ENCODE assay signal across 24 cellular contexts in the genomic region with DNA sequence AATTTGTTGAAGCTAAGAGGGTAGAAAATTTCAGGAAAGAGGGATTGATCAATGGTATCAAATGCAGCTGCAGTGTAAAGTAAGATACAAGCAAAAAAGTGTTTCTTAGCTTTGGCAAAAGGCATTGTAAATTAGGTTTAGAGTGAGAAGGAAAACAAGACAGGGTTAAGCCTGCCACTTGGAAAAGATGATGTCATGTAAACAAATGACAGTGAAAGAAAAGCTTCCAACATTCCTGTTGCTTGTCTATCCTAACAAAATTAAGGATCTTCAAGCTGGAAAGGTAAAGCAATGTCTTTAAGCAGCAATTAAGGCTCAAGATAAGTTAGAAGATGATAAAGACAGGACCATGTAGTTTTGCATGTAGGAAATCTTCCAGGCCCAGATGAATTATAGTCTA.
DNase-seq lines count a peak whose midpoint lies in the region; ATAC-seq and TF ChIP-seq lines count a peak whose summit lies in the region.
"Had no signal": no experiment of that assay in that cellular context is flagged by ENCODE, and none has a peak within 500 bp of the region (broad histone marks: within the 10 kb centered on the region; RNA-seq: fewer than 3 reads in every experiment).

No MANE protein-coding gene starts in this region.

- no peak for ATAC-seq in foreskin keratinocyte
- ATAC-seq in stimulated activated naive B cell treated with anti-CD40 and anti-IgM and Interleukin-4, amounts not matched to agents 10 μg/mL and 1 μg/mL and 100 μg/mL, for 72 hours (replicated peaks): no peak
- ATAC-seq: A549 had no signal

- no peaks in the 10 kb centered on the region for H3K36me3 ChIP-seq in SJSA1
- H3K36me3 ChIP-seq: BLaER1 treated with 17β-estradiol and CSF1 and Interleukin-3, amounts not matched to agents 10 nM and 100 nM had no signal

- no peaks in the 10 kb centered on the region for H3K27me3 Mint-ChIP-seq in stimulated activated naive B cell treated with anti-CD40 and anti-IgM and Interleukin-4, amounts not matched to agents 10 μg/mL and 1 μg/mL and 100 μg/mL, for 72 hours

- H3K9me3 Mint-ChIP-seq in stimulated activated naive B cell treated with anti-CD40 and anti-IgM and Interleukin-4, amounts not matched to agents 10 μg/mL and 1 μg/mL and 100 μg/mL, for 72 hours: no peaks in the 10 kb centered on the region

- H3K36me3 Mint-ChIP-seq in stimulated activated naive B cell treated with anti-CD40 and anti-IgM and Interleukin-4, amounts not matched to agents 10 μg/mL and 1 μg/mL and 100 μg/mL, for 72 hours: no peaks in the 10 kb centered on the region

- H3K4me3 Mint-ChIP-seq in stimulated activated naive B cell treated with anti-CD40 and anti-IgM and Interleukin-4, amounts not matched to agents 10 μg/mL and 1 μg/mL and 100 μg/mL, for 72 hours: no peak overlapping the region
- H3K4me3 Mint-ChIP-seq: CD4-positive, alpha-beta T cell had no signal

- DNase-seq in H4 (ENCODE audit: low spot score) (peak; percentile 21), SJSA1 (ENCODE audit: low read depth in 1 of 2, low spot score in 2 of 2) (peak in 1 of 2 experiments; percentile 80), left kidney (ENCODE audit: low read depth, low spot score) (peak; percentile 5), pons (ENCODE audit: low spot score) (peak; percentile 34), DMS153 treated with DMSO at 0.1 percent for 48 hours (lab: John Stamatoyannopoulos, UW; ENCODE audit: unreplicated experiment) (no peak), foreskin keratinocyte (no peak)
- no peak for DNase-seq in stimulated activated naive B cell treated with anti-CD40 and anti-IgM and Interleukin-4, amounts not matched to agents 10 μg/mL and 1 μg/mL and 100 μg/mL, for 72 hours
- DNase-seq: AML-193; CD4-positive, alpha-beta T cell; DMS79 treated with DMSO at 0.1 percent for 48 hours; GF-D8; H7; KBM-7; MV-4-11; NCI-H1105 treated with DMSO at 0.1 percent for 48 hours; NCI-H146; NCI-H1930; NCI-H226; NCI-H510A; NCI-H69; Right ventricle myocardium superior; RPMI8226 had no signal

- no peaks in the 10 kb centered on the region for H3K4me1 Mint-ChIP-seq in stimulated activated naive B cell treated with anti-CD40 and anti-IgM and Interleukin-4, amounts not matched to agents 10 μg/mL and 1 μg/mL and 100 μg/mL, for 72 hours

- H3K27me3 ChIP-seq in SJSA1 (replicated peaks) (no peaks in the 10 kb centered on the region), foreskin keratinocyte (peaks cover 2% of the 10 kb centered on the region)
- H3K27me3 ChIP-seq: BLaER1 treated with 17β-estradiol and CSF1 and Interleukin-3, amounts not matched to agents 10 nM and 100 nM had no signal

- H3K9me3 ChIP-seq in SJSA1 (replicated peaks): no peaks in the 10 kb centered on the region
- H3K9me3 ChIP-seq: A549; BLaER1 treated with 17β-estradiol and CSF1 and Interleukin-3, amounts not matched to agents 10 nM and 100 nM had no signal

- no peak overlapping the region for H3K27ac Mint-ChIP-seq in stimulated activated naive B cell treated with anti-CD40 and anti-IgM and Interleukin-4, amounts not matched to agents 10 μg/mL and 1 μg/mL and 100 μg/mL, for 72 hours
- H3K27ac Mint-ChIP-seq: CD4-positive, alpha-beta T cell had no signal

- H3K4me3 ChIP-seq in SJSA1: no peak overlapping the region
- H3K4me3 ChIP-seq: A549; BLaER1 treated with 17β-estradiol and CSF1 and Interleukin-3, amounts not matched to agents 10 nM and 100 nM had no signal

- H3K4me1 ChIP-seq in SJSA1 (replicated peaks) (peaks cover 11% of the 10 kb centered on the region), foreskin keratinocyte (no peaks in the 10 kb centered on the region)
- H3K4me1 ChIP-seq: A549; BLaER1 treated with 17β-estradiol and CSF1 and Interleukin-3, amounts not matched to agents 10 nM and 100 nM had no signal

- TF ChIP-seq CTCF in foreskin keratinocyte (conservative IDR thresholded peaks at IDR 0.05): no peak

- peak overlapping the region; percentile 29 for H3K27ac ChIP-seq in SJSA1
- H3K27ac ChIP-seq in foreskin keratinocyte: no peak overlapping the region
- H3K27ac ChIP-seq: A549; BLaER1 treated with 17β-estradiol and CSF1 and Interleukin-3, amounts not matched to agents 10 nM and 100 nM had no signal

Comparison
In these comparisons a context has a peak if more than half of its experiments do, and no peak if none do; other contexts are left out.
1. DNase-seq: peak in H4 (single experiment), left kidney (single experiment) and pons (single experiment); none in DMS153 treated with DMSO at 0.1 percent for 48 hours (single experiment), foreskin keratinocyte (0 of 2) and stimulated activated naive B cell treated with anti-CD40 and anti-IgM and Interleukin-4, amounts not matched to agents 10 μg/mL and 1 μg/mL and 100 μg/mL, for 72 hours (single experiment).